In the genomic region with DNA sequence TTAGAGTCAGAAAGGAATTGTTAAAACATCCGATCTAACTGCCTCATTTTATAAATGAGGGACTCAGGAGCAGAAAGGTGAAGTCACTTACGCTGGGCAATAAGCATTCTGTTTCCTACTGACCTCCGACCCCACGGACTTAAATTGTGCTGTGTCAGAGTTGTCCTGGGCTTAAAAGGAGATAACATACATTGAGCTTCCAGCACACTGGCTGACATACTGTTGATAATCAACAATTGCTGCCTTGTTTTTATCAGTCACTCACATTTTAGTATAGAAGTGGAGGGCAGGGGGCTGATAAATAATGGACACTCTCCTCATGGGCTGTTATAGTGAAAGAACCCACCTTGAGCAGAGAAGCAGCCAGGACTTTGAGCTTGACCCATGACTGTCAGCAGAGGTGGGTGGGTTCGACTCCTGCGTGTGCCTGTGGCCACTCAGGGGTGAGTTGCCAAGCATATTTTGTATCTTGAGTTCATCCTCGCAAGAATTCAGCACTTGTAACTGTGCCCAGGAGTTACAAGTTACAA, we compare ENCODE assay signal across 26 cellular contexts.
DNase-seq lines count a peak whose midpoint lies in the region; ATAC-seq and TF ChIP-seq lines count a peak whose summit lies in the region.
"Had no signal": no experiment of that assay in that cellular context is flagged by ENCODE, and none has a peak within 500 bp of the region (broad histone marks: within the 10 kb centered on the region; RNA-seq: fewer than 3 reads in every experiment).

No MANE protein-coding gene starts in this region.

- no peaks in the 10 kb centered on the region for H3K36me3 ChIP-seq in GM23248 (ENCODE audit: low read depth)
- H3K36me3 ChIP-seq in Loucy (ENCODE audit: insufficient read depth, low read length): no peaks in the 10 kb centered on the region
- no peaks in the 10 kb centered on the region for H3K36me3 ChIP-seq in neural progenitor cell
- H3K36me3 ChIP-seq in naive thymus-derived CD4-positive, alpha-beta T cell (ENCODE audit: control insufficient read depth in 2 of 3, insufficient read depth in 3 of 3, low read length in 3 of 3): no peaks in the 10 kb centered on the region
- H3K36me3 ChIP-seq: BLaER1 treated with 17β-estradiol and CSF1 and Interleukin-3, amounts not matched to agents 10 nM and 100 nM; esophagus muscularis mucosa; MG63; pancreas; SJSA1; spleen; upper lobe of left lung had no signal

- peak; percentile 70 for TF ChIP-seq POLR2A in erythroblast (IDR thresholded peaks at IDR 0.05; ENCODE audit: low read length)

- in situ Hi-C loops in GM23248 (cut with MboI): no loop called here

- CTCF ChIA-PET in naive thymus-derived CD4-positive, alpha-beta T cell (lab: Charles Lee): interaction anchor here (0.5 kb wide), 1 partner anchor 1040 kb away, joined by 3 read pairs; no protein-coding TSS in a partner anchor

- no peaks in the 10 kb centered on the region for H3K36me3 Mint-ChIP-seq in neural progenitor cell
- no peaks in the 10 kb centered on the region for H3K36me3 Mint-ChIP-seq in naive thymus-derived CD4-positive, alpha-beta T cell
- H3K36me3 Mint-ChIP-seq: activated naive CD4-positive, alpha-beta T cell treated with anti-CD3 and anti-CD28 coated beads, Interleukin-2, amount 50 U/mL, for 72 hours had no signal

- H3K9ac ChIP-seq in GM23248: no peak overlapping the region
- no peak overlapping the region for H3K9ac ChIP-seq in Loucy (ENCODE audit: low read depth, low read length, poor library complexity, severe bottlenecking)
- no peak overlapping the region for H3K9ac ChIP-seq in neural progenitor cell
- H3K9ac ChIP-seq: BLaER1 treated with 17β-estradiol and CSF1 and Interleukin-3, amounts not matched to agents 10 nM and 100 nM had no signal

- no peak overlapping the region for H3K4me3 Mint-ChIP-seq in neural progenitor cell
- H3K4me3 Mint-ChIP-seq in naive thymus-derived CD4-positive, alpha-beta T cell: no peak overlapping the region
- H3K4me3 Mint-ChIP-seq: activated CD8-positive, alpha-beta T cell treated with anti-CD3 and anti-CD28 coated beads for 36 hours; activated T-helper 17 cell treated with anti-CD3 and anti-CD28 coated beads, Interleukin-2, amount 50 U/mL, for 72 hours; effector memory CD8-positive, alpha-beta T cell had no signal

- H3K27ac Mint-ChIP-seq in neural progenitor cell: peak overlapping the region; percentile 26
- H3K27ac Mint-ChIP-seq in naive thymus-derived CD4-positive, alpha-beta T cell: no peak overlapping the region
- H3K27ac Mint-ChIP-seq: activated CD8-positive, alpha-beta T cell treated with anti-CD3 and anti-CD28 coated beads for 36 hours; activated naive CD4-positive, alpha-beta T cell treated with anti-CD3 and anti-CD28 coated beads, Interleukin-2, amount 50 U/mL, for 72 hours; activated T-helper 17 cell treated with anti-CD3 and anti-CD28 coated beads, Interleukin-2, amount 50 U/mL, for 72 hours; effector memory CD8-positive, alpha-beta T cell had no signal

- POLR2A ChIA-PET in naive thymus-derived CD4-positive, alpha-beta T cell (lab: Charles Lee): no interaction called here

- H3K9me2 ChIP-seq in GM23248 (ENCODE audit: insufficient read depth): no peaks in the 10 kb centered on the region
- no peaks in the 10 kb centered on the region for H3K9me2 ChIP-seq in Loucy (replicated peaks; ENCODE audit: low read depth, low read length)

- H3F3A ChIP-seq in GM23248 (ENCODE audit: insufficient read depth): no peaks in the 10 kb centered on the region
- H3F3A ChIP-seq in Loucy (ENCODE audit: low read depth): no peaks in the 10 kb centered on the region
- peaks cover 31% of the 10 kb centered on the region for H3F3A ChIP-seq in neural progenitor cell (ENCODE audit: low read depth)

- H3K9me3 Mint-ChIP-seq in neural progenitor cell: peaks cover 2% of the 10 kb centered on the region
- H3K9me3 Mint-ChIP-seq in naive thymus-derived CD4-positive, alpha-beta T cell: no peaks in the 10 kb centered on the region
- H3K9me3 Mint-ChIP-seq: activated CD8-positive, alpha-beta T cell treated with anti-CD3 and anti-CD28 coated beads for 36 hours; activated naive CD4-positive, alpha-beta T cell treated with anti-CD3 and anti-CD28 coated beads, Interleukin-2, amount 50 U/mL, for 72 hours; activated T-helper 17 cell treated with anti-CD3 and anti-CD28 coated beads, Interleukin-2, amount 50 U/mL, for 72 hours; effector memory CD8-positive, alpha-beta T cell had no signal

- H4K20me1 ChIP-seq in GM23248 (ENCODE audit: insufficient read depth) (no peaks in the 10 kb centered on the region), Loucy (ENCODE audit: insufficient read depth, low read length, poor library complexity, severe bottlenecking) (no peaks in the 10 kb centered on the region), neural progenitor cell (ENCODE audit: low read depth) (no peaks in the 10 kb centered on the region)
- H4K20me1 ChIP-seq: BLaER1 treated with 17β-estradiol and CSF1 and Interleukin-3, amounts not matched to agents 10 nM and 100 nM had no signal

- H3K79me2 ChIP-seq in GM23248 (ENCODE audit: insufficient read depth) (no peaks in the 10 kb centered on the region), Loucy (ENCODE audit: insufficient read depth, low read length) (no peaks in the 10 kb centered on the region), neural progenitor cell (ENCODE audit: low read depth) (no peaks in the 10 kb centered on the region)

- no peak for TF ChIP-seq CTCF in Loucy (conservative IDR thresholded peaks at IDR 0.05; ENCODE audit: low read length)
- TF ChIP-seq CTCF in neural progenitor cell (IDR thresholded peaks at IDR 0.05): no peak

- no peak overlapping the region for H3K27ac ChIP-seq in GM23248
- H3K27ac ChIP-seq in neural progenitor cell: no peak overlapping the region
- H3K27ac ChIP-seq in naive thymus-derived CD4-positive, alpha-beta T cell (ENCODE audit: low read depth, low read length): no peak overlapping the region
- H3K27ac ChIP-seq: BLaER1 treated with 17β-estradiol and CSF1 and Interleukin-3, amounts not matched to agents 10 nM and 100 nM; esophagus muscularis mucosa; pancreas; SJSA1; spleen; upper lobe of left lung had no signal

- H3K4me2 ChIP-seq in GM23248 (ENCODE audit: unreplicated experiment): no peak overlapping the region
- no peak overlapping the region for H3K4me2 ChIP-seq in Loucy (ENCODE audit: low read depth, low read length, poor library complexity, severe bottlenecking)
- no peak overlapping the region for H3K4me2 ChIP-seq in neural progenitor cell
- H3K4me2 ChIP-seq: BLaER1 treated with 17β-estradiol and CSF1 and Interleukin-3, amounts not matched to agents 10 nM and 100 nM had no signal

- H3K4me1 ChIP-seq in GM23248 (ENCODE audit: insufficient read depth) (no peaks in the 10 kb centered on the region), Loucy (ENCODE audit: insufficient read depth, low read length, poor library complexity, severe bottlenecking) (peaks cover 25% of the 10 kb centered on the region), neural progenitor cell (peaks cover 42% of the 10 kb centered on the region)
- no peaks in the 10 kb centered on the region for H3K4me1 ChIP-seq in naive thymus-derived CD4-positive, alpha-beta T cell (ENCODE audit: control insufficient read depth in 2 of 2, insufficient read depth in 2 of 2, low read length in 2 of 2)
- H3K4me1 ChIP-seq: esophagus muscularis mucosa, pancreas, SJSA1, upper lobe of left lung had no signal

- H3K27me3 Mint-ChIP-seq in neural progenitor cell (ENCODE audit: insufficient read depth, low read depth): peaks cover 7% of the 10 kb centered on the region
- no peaks in the 10 kb centered on the region for H3K27me3 Mint-ChIP-seq in naive thymus-derived CD4-positive, alpha-beta T cell
- H3K27me3 Mint-ChIP-seq: activated CD8-positive, alpha-beta T cell treated with anti-CD3 and anti-CD28 coated beads for 36 hours had no signal

- no peaks in the 10 kb centered on the region for H3K27me3 ChIP-seq in GM23248 (replicated peaks; ENCODE audit: insufficient read depth)
- no peaks in the 10 kb centered on the region for H3K27me3 ChIP-seq in Loucy (ENCODE audit: insufficient read depth, low read length, poor library complexity, severe bottlenecking)
- H3K27me3 ChIP-seq in neural progenitor cell: peaks cover 18% of the 10 kb centered on the region
- H3K27me3 ChIP-seq in naive thymus-derived CD4-positive, alpha-beta T cell (ENCODE audit: control insufficient read depth in 2 of 2, insufficient read depth in 2 of 2, low read length in 2 of 2): no peaks in the 10 kb centered on the region
- H3K27me3 ChIP-seq: BLaER1 treated with 17β-estradiol and CSF1 and Interleukin-3, amounts not matched to agents 10 nM and 100 nM; esophagus muscularis mucosa; MG63; pancreas; SJSA1; spleen; upper lobe of left lung had no signal

- intact Hi-C loops in naive thymus-derived CD4-positive, alpha-beta T cell (cut with micrococcal nuclease): no loop called here

- H3K4me1 Mint-ChIP-seq in neural progenitor cell: peaks cover 31% of the 10 kb centered on the region
- H3K4me1 Mint-ChIP-seq in naive thymus-derived CD4-positive, alpha-beta T cell: peaks cover 0 to 8% (median 0%) of the 10 kb centered on the region in 7 donors
- H3K4me1 Mint-ChIP-seq: activated T-helper 17 cell treated with anti-CD3 and anti-CD28 coated beads, Interleukin-2, amount 50 U/mL, for 72 hours had no signal

- no peak for ATAC-seq in HG03039 (IDR thresholded peaks at IDR 0.05; ENCODE audit: unreplicated experiment)
- ATAC-seq in naive thymus-derived CD4-positive, alpha-beta T cell: no peak
- ATAC-seq: activated CD4-positive, CD25-positive, alpha-beta regulatory T cell treated with anti-CD3 and anti-CD28 coated beads, Interleukin-2, amount 50 U/mL, for 24 hours; activated CD8-positive, alpha-beta T cell treated with anti-CD3 and anti-CD28 coated beads for 36 hours; activated naive CD4-positive, alpha-beta T cell treated with anti-CD3 and anti-CD28 coated beads, Interleukin-2, amount 50 U/mL, for 72 hours; activated T-helper 17 cell treated with anti-CD3 and anti-CD28 coated beads, Interleukin-2, amount 50 U/mL, for 72 hours; effector memory CD8-positive, alpha-beta T cell; left cardiac atrium; pancreas had no signal

- H3K4me3 ChIP-seq in GM23248: no peak overlapping the region
- H3K4me3 ChIP-seq in Loucy (ENCODE audit: low read length, poor library complexity, severe bottlenecking): no peak overlapping the region
- H3K4me3 ChIP-seq in neural progenitor cell: no peak overlapping the region
- H3K4me3 ChIP-seq in naive thymus-derived CD4-positive, alpha-beta T cell (ENCODE audit: low read length): no peak overlapping the region
- H3K4me3 ChIP-seq: BLaER1 treated with 17β-estradiol and CSF1 and Interleukin-3, amounts not matched to agents 10 nM and 100 nM; esophagus muscularis mucosa; MG63; pancreas; SJSA1; spleen; upper lobe of left lung had no signal

- H2AFZ ChIP-seq in GM23248 (no peak overlapping the region), Loucy (ENCODE audit: low read length) (peak overlapping the region; percentile 25; the same call in 1 of the 2 replicates), neural progenitor cell (replicated peaks) (no peak overlapping the region)

- H3K9me3 ChIP-seq in GM23248 (ENCODE audit: low read depth) (no peaks in the 10 kb centered on the region), Loucy (ENCODE audit: insufficient read depth, low read depth, low read length) (no peaks in the 10 kb centered on the region), neural progenitor cell (ENCODE audit: low read depth) (no peaks in the 10 kb centered on the region)
- H3K9me3 ChIP-seq in naive thymus-derived CD4-positive, alpha-beta T cell (ENCODE audit: control insufficient read depth in 2 of 3, low read length in 3 of 3): no peaks in the 10 kb centered on the region
- H3K9me3 ChIP-seq: esophagus muscularis mucosa, MG63, pancreas, SJSA1, spleen, upper lobe of left lung had no signal

- DNase-seq in GM23248 (peak; percentile 24), erythroblast (lab: John Stamatoyannopoulos, UW) (peak; percentile 89 to 98), neural progenitor cell (ENCODE audit: low spot score) (no peak)
- no peak for DNase-seq in stimulated activated naive CD4-positive, alpha-beta T cell treated with Interleukin-2 at 50 U/mL for 16 hours (lab: John Stamatoyannopoulos, UW)
- DNase-seq in naive thymus-derived CD4-positive, alpha-beta T cell: no peak
- DNase-seq: activated CD8-positive, alpha-beta T cell treated with anti-CD3 and anti-CD28 coated beads for 36 hours; DND-41; effector memory CD8-positive, alpha-beta T cell; KBM-7; left cardiac atrium; MG63; NCI-H1417 treated with DMSO at 0.1 percent for 48 hours; NCI-H2081; NCI-H748 treated with DMSO at 0.1 percent for 48 hours; pancreas; RPMI8226; spleen; upper lobe of left lung had no signal

- 61 to 62% methylated on average over 7 of the region's 7 CpGs for WGBS in GM23248 (ENCODE audit: low coverage in 1 of 2, low lambda C conversion rate in 2 of 2, missing lambda C conversion rate in 2 of 2), 2 experiments

Comparison
In these comparisons a context has a peak if more than half of its experiments do, and no peak if none do; other contexts are left out.
1. DNase-seq: peak in GM23248 (single experiment) and erythroblast (2 of 2); none in neural progenitor cell (single experiment), stimulated activated naive CD4-positive, alpha-beta T cell treated with Interleukin-2 at 50 U/mL for 16 hours (single experiment) and naive thymus-derived CD4-positive, alpha-beta T cell (0 of 9).